In the genomic region with DNA sequence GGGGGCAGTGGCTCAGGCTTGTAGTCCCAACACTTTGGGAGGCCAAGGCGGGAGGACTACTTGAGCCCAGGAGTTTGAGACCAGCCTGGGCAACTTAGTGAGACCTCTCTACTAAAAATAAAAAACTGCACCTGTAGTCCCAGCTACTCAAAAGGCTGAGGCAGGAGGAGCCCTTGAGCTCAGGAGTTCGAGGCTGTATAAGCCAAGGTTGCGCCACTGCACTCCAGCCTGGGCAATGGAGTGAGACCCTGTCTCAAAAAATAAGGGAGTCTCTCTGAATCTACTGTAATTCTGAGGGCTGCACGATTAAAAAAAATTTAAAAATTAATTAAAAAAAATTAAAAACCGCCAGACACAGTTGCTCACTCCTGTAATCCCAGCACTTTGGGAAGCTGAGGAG, we compare ENCODE assay signal across 24 cellular contexts.
"Had no signal": no experiment of that assay in that cellular context is flagged by ENCODE, and none has a peak within 500 bp of the region (broad histone marks: within the 10 kb centered on the region; RNA-seq: fewer than 3 reads in every experiment).

No MANE protein-coding gene starts in this region.

- H3K27ac ChIP-seq: coronary artery, dorsolateral prefrontal cortex, epithelial cell of prostate, esophagus squamous epithelium, gastrocnemius medialis, heart right ventricle, left lung, lower lobe of right lung had no signal

- DNase-seq: dermis blood vessel endothelial cell; dorsolateral prefrontal cortex; effector CD4-positive, alpha-beta T cell; effector memory CD4-positive, alpha-beta T cell; erythroblast; esophagus squamous epithelium; foreskin fibroblast; foreskin melanocyte; gastrocnemius medialis; glutamatergic neuron; head of caudate nucleus; heart right ventricle; hippocampal formation; left cardiac atrium; left lung; left ventricle myocardium superior; lower lobe of right lung; mesenchymal stem cell; mucosa of descending colon; naive B cell had no signal

- H3K36me3 ChIP-seq: gastrocnemius medialis had no signal

- ATAC-seq: esophagus mucosa, gastrocnemius medialis, heart right ventricle, left cardiac atrium, left lung, left ventricle myocardium superior, lower lobe of right lung, mucosa of descending colon had no signal

- H3K36me3 Mint-ChIP-seq: naive B cell had no signal

- H3K27ac Mint-ChIP-seq: mesothelial cell of epicardium had no signal

- H3K9me3 ChIP-seq: esophagus squamous epithelium, gastrocnemius medialis, heart right ventricle, left lung, lower lobe of right lung, mucosa of descending colon had no signal

- H3K9me3 Mint-ChIP-seq: mesothelial cell of epicardium, naive B cell had no signal

- H3K4me3 ChIP-seq: coronary artery, dorsolateral prefrontal cortex, esophagus squamous epithelium, gastrocnemius medialis, heart right ventricle, left lung, lower lobe of right lung, mucosa of descending colon had no signal

- H3K27me3 Mint-ChIP-seq: naive B cell had no signal

- H3K27me3 ChIP-seq: dorsolateral prefrontal cortex, esophagus squamous epithelium, gastrocnemius medialis, heart right ventricle, left lung had no signal

- H3K4me3 Mint-ChIP-seq: mesothelial cell of epicardium had no signal
